Comparison of ENCODE assay signal across 1 cellular context in genomic region chr16:8173111-8173644, GRCh38.
A peak's percentile ranks its signal among the peaks of the same experiment; 100 is the strongest.
TF ChIP-seq lines count a peak whose summit lies in the region.

No MANE protein-coding gene starts in this region.

TF ChIP-seq in HepG2, 621 proteins besides CTCF, POLR2A, EP300 and RAD21 (continued from another document and continues in another):
- TF ChIP-seq, protein P1, sequence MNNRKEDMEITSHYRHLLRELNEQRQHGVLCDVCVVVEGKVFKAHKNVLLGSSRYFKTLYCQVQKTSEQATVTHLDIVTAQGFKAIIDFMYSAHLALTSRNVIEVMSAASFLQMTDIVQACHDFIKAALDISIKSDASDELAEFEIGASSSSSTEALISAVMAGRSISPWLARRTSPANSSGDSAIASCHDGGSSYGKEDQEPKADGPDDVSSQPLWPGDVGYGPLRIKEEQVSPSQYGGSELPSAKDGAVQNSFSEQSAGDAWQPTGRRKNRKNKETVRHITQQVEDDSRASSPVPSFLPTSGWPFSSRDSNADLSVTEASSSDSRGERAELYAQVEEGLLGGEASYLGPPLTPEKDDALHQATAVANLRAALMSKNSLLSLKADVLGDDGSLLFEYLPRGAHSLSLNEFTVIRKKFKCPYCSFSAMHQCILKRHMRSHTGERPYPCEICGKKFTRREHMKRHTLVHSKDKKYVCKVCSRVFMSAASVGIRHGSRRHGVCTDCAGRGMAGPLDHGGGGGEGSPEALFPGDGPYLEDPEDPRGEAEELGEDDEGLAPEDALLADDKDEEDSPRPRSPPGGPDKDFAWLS (CRISPR knock-in tag; IDR thresholded peaks at IDR 0.05; ENCODE audit: borderline replicate concordance) = no peak
- no peak for TF ChIP-seq ZNF589 (CRISPR knock-in tag; conservative IDR thresholded peaks at IDR 0.05)
- TF ChIP-seq SMC3 (IDR thresholded peaks at IDR 0.05; ENCODE audit: low read length) = peak; percentile 95
- no peak for TF ChIP-seq ADNP (CRISPR knock-in tag; IDR thresholded peaks at IDR 0.05)
- peak; percentile 22; the same call in 1 of the 2 replicates for TF ChIP-seq ZNF12 (CRISPR knock-in tag; IDR thresholded peaks at IDR 0.05)
- peak; percentile 76 for TF ChIP-seq HHEX (CRISPR knock-in tag; IDR thresholded peaks at IDR 0.05)
- TF ChIP-seq ZFP36 (IDR thresholded peaks at IDR 0.05; ENCODE audit: borderline replicate concordance, low read depth, low read length, partially characterized antibody) = peak; percentile 61
- TF ChIP-seq SMAD9 (CRISPR knock-in tag; IDR thresholded peaks at IDR 0.05) = no peak
- peak; percentile 66; the same call in 1 of the 2 replicates for TF ChIP-seq GATAD1 (CRISPR knock-in tag; IDR thresholded peaks at IDR 0.05)
- TF ChIP-seq KDM4B (CRISPR knock-in tag; IDR thresholded peaks at IDR 0.05) = no peak
- 0 out of 2 replicates have a peak, but pooled peaks have one; percentile 45 for TF ChIP-seq HOXA5 (CRISPR knock-in tag; IDR thresholded peaks at IDR 0.05)
- TF ChIP-seq ZNF326 (CRISPR knock-in tag; IDR thresholded peaks at IDR 0.05; ENCODE audit: borderline replicate concordance) = no peak
- no peak; the same call in 1 of the 2 replicates for TF ChIP-seq ZNF670 (CRISPR knock-in tag; IDR thresholded peaks at IDR 0.05; ENCODE audit: borderline replicate concordance)
- peak; percentile 34; the same call in 1 of the 2 replicates for TF ChIP-seq MAZ (IDR thresholded peaks at IDR 0.05; ENCODE audit: borderline replicate concordance, low read depth, low read length)
- no peak for TF ChIP-seq MAZ (CRISPR knock-in tag; IDR thresholded peaks at IDR 0.05; ENCODE audit: low read depth)
- TF ChIP-seq NR2F6 (IDR thresholded peaks at IDR 0.05) = peak; percentile 94
- peak; percentile 82 for TF ChIP-seq NR2F6 (CRISPR knock-in tag; IDR thresholded peaks at IDR 0.05)
- TF ChIP-seq, protein P2, sequence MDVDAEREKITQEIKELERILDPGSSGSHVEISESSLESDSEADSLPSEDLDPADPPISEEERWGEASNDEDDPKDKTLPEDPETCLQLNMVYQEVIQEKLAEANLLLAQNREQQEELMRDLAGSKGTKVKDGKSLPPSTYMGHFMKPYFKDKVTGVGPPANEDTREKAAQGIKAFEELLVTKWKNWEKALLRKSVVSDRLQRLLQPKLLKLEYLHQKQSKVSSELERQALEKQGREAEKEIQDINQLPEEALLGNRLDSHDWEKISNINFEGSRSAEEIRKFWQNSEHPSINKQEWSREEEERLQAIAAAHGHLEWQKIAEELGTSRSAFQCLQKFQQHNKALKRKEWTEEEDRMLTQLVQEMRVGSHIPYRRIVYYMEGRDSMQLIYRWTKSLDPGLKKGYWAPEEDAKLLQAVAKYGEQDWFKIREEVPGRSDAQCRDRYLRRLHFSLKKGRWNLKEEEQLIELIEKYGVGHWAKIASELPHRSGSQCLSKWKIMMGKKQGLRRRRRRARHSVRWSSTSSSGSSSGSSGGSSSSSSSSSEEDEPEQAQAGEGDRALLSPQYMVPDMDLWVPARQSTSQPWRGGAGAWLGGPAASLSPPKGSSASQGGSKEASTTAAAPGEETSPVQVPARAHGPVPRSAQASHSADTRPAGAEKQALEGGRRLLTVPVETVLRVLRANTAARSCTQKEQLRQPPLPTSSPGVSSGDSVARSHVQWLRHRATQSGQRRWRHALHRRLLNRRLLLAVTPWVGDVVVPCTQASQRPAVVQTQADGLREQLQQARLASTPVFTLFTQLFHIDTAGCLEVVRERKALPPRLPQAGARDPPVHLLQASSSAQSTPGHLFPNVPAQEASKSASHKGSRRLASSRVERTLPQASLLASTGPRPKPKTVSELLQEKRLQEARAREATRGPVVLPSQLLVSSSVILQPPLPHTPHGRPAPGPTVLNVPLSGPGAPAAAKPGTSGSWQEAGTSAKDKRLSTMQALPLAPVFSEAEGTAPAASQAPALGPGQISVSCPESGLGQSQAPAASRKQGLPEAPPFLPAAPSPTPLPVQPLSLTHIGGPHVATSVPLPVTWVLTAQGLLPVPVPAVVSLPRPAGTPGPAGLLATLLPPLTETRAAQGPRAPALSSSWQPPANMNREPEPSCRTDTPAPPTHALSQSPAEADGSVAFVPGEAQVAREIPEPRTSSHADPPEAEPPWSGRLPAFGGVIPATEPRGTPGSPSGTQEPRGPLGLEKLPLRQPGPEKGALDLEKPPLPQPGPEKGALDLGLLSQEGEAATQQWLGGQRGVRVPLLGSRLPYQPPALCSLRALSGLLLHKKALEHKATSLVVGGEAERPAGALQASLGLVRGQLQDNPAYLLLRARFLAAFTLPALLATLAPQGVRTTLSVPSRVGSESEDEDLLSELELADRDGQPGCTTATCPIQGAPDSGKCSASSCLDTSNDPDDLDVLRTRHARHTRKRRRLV (CRISPR knock-in tag; IDR thresholded peaks at IDR 0.05) = no peak
- no peak for TF ChIP-seq SIN3A (IDR thresholded peaks at IDR 0.05; ENCODE audit: borderline replicate concordance, low read depth, low read length)
- no peak for TF ChIP-seq SYNCRIP (IDR thresholded peaks at IDR 0.05; ENCODE audit: insufficient read depth, low read depth, low read length)
- TF ChIP-seq CREB3 (CRISPR knock-in tag; IDR thresholded peaks at IDR 0.05) = no peak
- TF ChIP-seq, protein P3, sequence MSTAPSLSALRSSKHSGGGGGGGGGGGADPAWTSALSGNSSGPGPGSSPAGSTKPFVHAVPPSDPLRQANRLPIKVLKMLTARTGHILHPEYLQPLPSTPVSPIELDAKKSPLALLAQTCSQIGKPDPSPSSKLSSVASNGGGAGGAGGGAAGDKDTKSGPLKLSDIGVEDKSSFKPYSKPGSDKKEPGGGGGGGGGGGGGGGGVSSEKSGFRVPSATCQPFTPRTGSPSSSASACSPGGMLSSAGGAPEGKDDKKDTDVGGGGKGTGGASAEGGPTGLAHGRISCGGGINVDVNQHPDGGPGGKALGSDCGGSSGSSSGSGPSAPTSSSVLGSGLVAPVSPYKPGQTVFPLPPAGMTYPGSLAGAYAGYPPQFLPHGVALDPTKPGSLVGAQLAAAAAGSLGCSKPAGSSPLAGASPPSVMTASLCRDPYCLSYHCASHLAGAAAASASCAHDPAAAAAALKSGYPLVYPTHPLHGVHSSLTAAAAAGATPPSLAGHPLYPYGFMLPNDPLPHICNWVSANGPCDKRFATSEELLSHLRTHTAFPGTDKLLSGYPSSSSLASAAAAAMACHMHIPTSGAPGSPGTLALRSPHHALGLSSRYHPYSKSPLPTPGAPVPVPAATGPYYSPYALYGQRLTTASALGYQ (CRISPR knock-in tag; IDR thresholded peaks at IDR 0.05) = peak; percentile 67; the same call in 1 of the 2 replicates
- no peak for TF ChIP-seq FLYWCH1 (CRISPR knock-in tag; IDR thresholded peaks at IDR 0.05)
- TF ChIP-seq ZMAT3 (CRISPR knock-in tag; conservative IDR thresholded peaks at IDR 0.05) = no peak
- TF ChIP-seq CHD2 (IDR thresholded peaks at IDR 0.05; ENCODE audit: low read depth, low read length) = no peak
- peak; percentile 46; the same call in 1 of the 2 replicates for TF ChIP-seq ZNF350 (CRISPR knock-in tag; IDR thresholded peaks at IDR 0.05; ENCODE audit: borderline replicate concordance, low read depth)
- TF ChIP-seq ZNF597 (CRISPR knock-in tag; IDR thresholded peaks at IDR 0.05) = no peak
- TF ChIP-seq, protein P4, sequence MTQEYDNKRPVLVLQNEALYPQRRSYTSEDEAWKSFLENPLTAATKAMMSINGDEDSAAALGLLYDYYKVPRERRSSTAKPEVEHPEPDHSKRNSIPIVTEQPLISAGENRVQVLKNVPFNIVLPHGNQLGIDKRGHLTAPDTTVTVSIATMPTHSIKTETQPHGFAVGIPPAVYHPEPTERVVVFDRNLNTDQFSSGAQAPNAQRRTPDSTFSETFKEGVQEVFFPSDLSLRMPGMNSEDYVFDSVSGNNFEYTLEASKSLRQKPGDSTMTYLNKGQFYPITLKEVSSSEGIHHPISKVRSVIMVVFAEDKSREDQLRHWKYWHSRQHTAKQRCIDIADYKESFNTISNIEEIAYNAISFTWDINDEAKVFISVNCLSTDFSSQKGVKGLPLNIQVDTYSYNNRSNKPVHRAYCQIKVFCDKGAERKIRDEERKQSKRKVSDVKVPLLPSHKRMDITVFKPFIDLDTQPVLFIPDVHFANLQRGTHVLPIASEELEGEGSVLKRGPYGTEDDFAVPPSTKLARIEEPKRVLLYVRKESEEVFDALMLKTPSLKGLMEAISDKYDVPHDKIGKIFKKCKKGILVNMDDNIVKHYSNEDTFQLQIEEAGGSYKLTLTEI (CRISPR knock-in tag; conservative IDR thresholded peaks at IDR 0.05) = no peak
- TF ChIP-seq, protein P5, sequence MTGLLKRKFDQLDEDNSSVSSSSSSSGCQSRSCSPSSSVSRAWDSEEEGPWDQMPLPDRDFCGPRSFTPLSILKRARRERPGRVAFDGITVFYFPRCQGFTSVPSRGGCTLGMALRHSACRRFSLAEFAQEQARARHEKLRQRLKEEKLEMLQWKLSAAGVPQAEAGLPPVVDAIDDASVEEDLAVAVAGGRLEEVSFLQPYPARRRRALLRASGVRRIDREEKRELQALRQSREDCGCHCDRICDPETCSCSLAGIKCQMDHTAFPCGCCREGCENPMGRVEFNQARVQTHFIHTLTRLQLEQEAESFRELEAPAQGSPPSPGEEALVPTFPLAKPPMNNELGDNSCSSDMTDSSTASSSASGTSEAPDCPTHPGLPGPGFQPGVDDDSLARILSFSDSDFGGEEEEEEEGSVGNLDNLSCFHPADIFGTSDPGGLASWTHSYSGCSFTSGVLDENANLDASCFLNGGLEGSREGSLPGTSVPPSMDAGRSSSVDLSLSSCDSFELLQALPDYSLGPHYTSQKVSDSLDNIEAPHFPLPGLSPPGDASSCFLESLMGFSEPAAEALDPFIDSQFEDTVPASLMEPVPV (CRISPR knock-in tag; IDR thresholded peaks at IDR 0.05) = no peak
- TF ChIP-seq, protein P6, sequence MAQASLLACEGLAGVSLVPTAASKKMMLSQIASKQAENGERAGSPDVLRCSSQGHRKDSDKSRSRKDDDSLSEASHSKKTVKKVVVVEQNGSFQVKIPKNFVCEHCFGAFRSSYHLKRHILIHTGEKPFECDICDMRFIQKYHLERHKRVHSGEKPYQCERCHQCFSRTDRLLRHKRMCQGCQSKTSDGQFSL (CRISPR knock-in tag; IDR thresholded peaks at IDR 0.05) = no peak
- TF ChIP-seq GABPB1 (CRISPR knock-in tag; IDR thresholded peaks at IDR 0.05) = peak; percentile 29; the same call in 1 of the 2 replicates
- TF ChIP-seq ZNF879 (CRISPR knock-in tag; IDR thresholded peaks at IDR 0.05) = no peak
- no peak for TF ChIP-seq ZNF260 (CRISPR knock-in tag; IDR thresholded peaks at IDR 0.05; ENCODE audit: borderline replicate concordance, low read depth)
- peak; percentile 59; the same call in 1 of the 2 replicates for TF ChIP-seq ZNF24 (IDR thresholded peaks at IDR 0.05)
- peak; percentile 58 for TF ChIP-seq HNF4A (CRISPR knock-in tag; IDR thresholded peaks at IDR 0.05)
- no peak; the same call in 1 of the 2 replicates for TF ChIP-seq ZNF510 (CRISPR knock-in tag; IDR thresholded peaks at IDR 0.05; ENCODE audit: low read depth)
- no peak for TF ChIP-seq ZNF512 (CRISPR knock-in tag; IDR thresholded peaks at IDR 0.05)
- TF ChIP-seq KDM1A (CRISPR knock-in tag; IDR thresholded peaks at IDR 0.05) = peak; percentile 77
- no peak for TF ChIP-seq ZNF296 (CRISPR knock-in tag; conservative IDR thresholded peaks at IDR 0.05)
- peak; percentile 26 for TF ChIP-seq SKI (IDR thresholded peaks at IDR 0.05; ENCODE audit: partially characterized antibody)
- TF ChIP-seq ZNF850 (CRISPR knock-in tag; conservative IDR thresholded peaks at IDR 0.05) = no peak
- peak; percentile 43; the same call in 1 of the 2 replicates for TF ChIP-seq NR2C2 (CRISPR knock-in tag; IDR thresholded peaks at IDR 0.05; ENCODE audit: borderline replicate concordance)
- TF ChIP-seq, protein P7, sequence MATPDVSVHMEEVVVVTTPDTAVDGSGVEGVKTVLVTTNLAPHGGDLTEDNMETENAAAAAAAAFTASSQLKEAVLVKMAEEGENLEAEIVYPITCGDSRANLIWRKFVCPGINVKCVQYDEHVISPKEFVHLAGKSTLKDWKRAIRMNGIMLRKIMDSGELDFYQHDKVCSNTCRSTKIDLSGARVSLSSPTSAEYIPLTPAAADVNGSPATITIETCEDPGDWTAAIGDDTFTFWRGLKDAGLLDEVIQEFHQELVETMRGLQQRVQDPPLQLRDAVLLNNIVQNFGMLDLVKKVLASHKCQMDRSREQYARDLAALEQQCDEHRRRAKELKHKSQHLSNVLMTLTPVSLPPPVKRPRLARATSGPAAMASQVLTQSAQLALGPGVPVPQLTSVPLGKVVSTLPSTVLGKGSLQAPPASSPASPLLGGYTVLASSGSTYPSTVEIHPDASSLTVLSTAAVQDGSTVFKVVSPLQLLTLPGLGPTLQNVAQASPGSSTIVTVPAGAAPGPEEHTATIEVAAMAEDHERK (CRISPR knock-in tag; IDR thresholded peaks at IDR 0.05; ENCODE audit: low read depth) = no peak
- TF ChIP-seq ZNF143 (CRISPR knock-in tag; IDR thresholded peaks at IDR 0.05) = no peak
- no peak for TF ChIP-seq NR1H2 (CRISPR knock-in tag; IDR thresholded peaks at IDR 0.05; ENCODE audit: borderline replicate concordance, low read depth)
- TF ChIP-seq NCOA5 (CRISPR knock-in tag; IDR thresholded peaks at IDR 0.05) = no peak
- peak; percentile 14; the same call in 1 of the 2 replicates for TF ChIP-seq MAFF (IDR thresholded peaks at IDR 0.05; ENCODE audit: low read depth, low read length)
- TF ChIP-seq STAT5B (CRISPR knock-in tag; IDR thresholded peaks at IDR 0.05) = no peak
